8 cellular contexts compared by ENCODE assay signal in the genomic region with DNA sequence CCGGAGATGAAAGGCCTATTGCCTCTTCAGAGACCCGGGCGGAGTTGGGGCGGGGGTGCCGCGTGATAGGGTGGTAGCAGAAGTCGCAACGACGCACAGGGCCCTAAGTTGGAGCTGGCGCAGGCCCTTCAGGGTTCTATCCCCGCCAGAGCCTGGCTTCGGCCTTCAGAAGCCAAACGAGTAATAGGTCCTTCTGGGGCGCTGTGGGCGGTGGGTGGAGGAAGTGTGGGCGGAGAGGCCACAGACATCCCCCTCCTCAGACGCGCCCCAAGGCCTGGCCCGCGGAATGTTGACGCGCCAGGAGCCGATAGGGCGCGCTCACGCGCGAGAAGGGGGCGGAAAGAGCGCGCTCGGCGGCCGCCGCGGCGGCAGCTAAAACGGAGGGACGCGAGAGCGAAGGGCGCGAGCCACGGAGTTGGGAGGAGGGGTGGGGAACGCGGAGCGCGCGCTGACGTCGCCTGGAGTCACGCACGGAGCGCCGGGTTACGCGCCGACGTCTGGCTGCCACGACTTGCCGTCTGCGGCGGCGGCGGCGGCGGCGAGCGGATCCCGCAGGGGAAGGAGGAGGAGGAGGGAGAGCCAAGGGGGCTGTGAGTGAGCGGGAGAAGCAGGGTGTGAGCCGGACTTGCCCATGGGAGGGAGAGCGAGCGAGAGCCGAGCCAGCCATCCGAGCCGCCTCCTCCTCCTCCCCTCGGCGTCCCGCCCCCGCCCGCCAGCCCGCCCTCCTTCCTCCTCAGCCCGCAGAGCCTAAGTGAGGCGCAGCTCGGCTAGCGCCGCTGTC. TPM values are rescaled to one million over a fixed set of nuclear protein-coding genes. Genes with fewer than 3 reads are reported as not detected.
DNase-seq lines count a peak whose midpoint lies in the region; ATAC-seq and TF ChIP-seq lines count a peak whose summit lies in the region.

No MANE protein-coding gene starts in this region.

- DNase-seq in DMS53 treated with DMSO at 0.1 percent for 48 hours (lab: John Stamatoyannopoulos, UW; ENCODE audit: unreplicated experiment) (peak; percentile 85), esophagus squamous epithelium (lab: John Stamatoyannopoulos, UW) (peak; percentile 75), naive B cell (peak; percentile 93)
- DNase-seq in activated T-cell treated with anti-CD3 and anti-CD28 coated beads, Interleukin-2, amount 50 U/mL, for 72 hours, result peak; percentile 94 to 95
- DNase-seq in stimulated activated effector memory CD8-positive, alpha-beta T cell treated with anti-CD3 and anti-CD28 coated beads, Interleukin-12 subunit alpha, Interleukin-12 subunit beta, amount 100 ng/mL, for 72 hours (ENCODE audit: low spot score in 2 of 2), result peak; percentile 82 to 95

- peak overlapping the region; percentile 63 to 76 (median 70) for H3K4me3 ChIP-seq in esophagus squamous epithelium

- peak in 3 of 4 donors; percentile 19 to 87 (median 61) for TF ChIP-seq POLR2A in esophagus squamous epithelium (IDR thresholded peaks at IDR 0.05)

- ATAC-seq in GM21529 (IDR thresholded peaks at IDR 0.05; ENCODE audit: unreplicated experiment), result peak; percentile 85
- ATAC-seq in activated T-cell treated with anti-CD3 and anti-CD28 coated beads, Interleukin-2, amount 50 U/mL, for 72 hours (replicated peaks in 1 of 2), result peak; percentile 91
- peak; percentile 83 to 84 for ATAC-seq in naive B cell (ENCODE audit: low read depth in 2 of 2)
- ATAC-seq in stimulated activated effector memory CD8-positive, alpha-beta T cell treated with anti-CD3 and anti-CD28 coated beads, Interleukin-12 subunit alpha, Interleukin-12 subunit beta, amount 100 ng/mL, for 72 hours, result peak; percentile 95

- H3K4me1 ChIP-seq in esophagus squamous epithelium, result peaks cover 21 to 56% (median 28%) of the 10 kb centered on the region in 3 donors

- 0 to 1% methylated on average over 9 to 30 of the region's 88 CpGs for WGBS in esophagus squamous epithelium, 2 donors

- H3K9me3 ChIP-seq in esophagus squamous epithelium, result no peaks in the 10 kb centered on the region

- peak in 4 of 6 experiments; percentile 21 to 44 (median 35) for TF ChIP-seq CTCF in esophagus squamous epithelium (IDR thresholded peaks at IDR 0.05)

- no peaks in the 10 kb centered on the region for H3K27me3 ChIP-seq in esophagus squamous epithelium

- peak overlapping the region; percentile 96 to 98 (median 97) for H3K27ac ChIP-seq in esophagus squamous epithelium

- no peaks in the 10 kb centered on the region for H3K36me3 ChIP-seq in esophagus squamous epithelium

- H3K36me3 Mint-ChIP-seq in IgD-negative memory B cell (no peaks in the 10 kb centered on the region), naive B cell (peaks cover 0 to 3% of the 10 kb centered on the region in 2 donors)
- H3K36me3 Mint-ChIP-seq in activated T-cell treated with anti-CD3 and anti-CD28 coated beads, Interleukin-2, amount 50 U/mL, for 72 hours (ENCODE audit: insufficient read depth in 2 of 2), result no peaks in the 10 kb centered on the region
- H3K36me3 Mint-ChIP-seq in stimulated activated effector memory CD8-positive, alpha-beta T cell treated with anti-CD3 and anti-CD28 coated beads, Interleukin-12 subunit alpha, Interleukin-12 subunit beta, amount 100 ng/mL, for 72 hours, result peaks cover 10% of the 10 kb centered on the region

- H3K9me3 Mint-ChIP-seq in IgD-negative memory B cell, result no peaks in the 10 kb centered on the region
- H3K9me3 Mint-ChIP-seq in activated T-cell treated with anti-CD3 and anti-CD28 coated beads, Interleukin-2, amount 50 U/mL, for 72 hours, result no peaks in the 10 kb centered on the region
- H3K9me3 Mint-ChIP-seq in naive B cell, result peaks cover 0 to 3% (median 0%) of the 10 kb centered on the region in 7 donors
- no peaks in the 10 kb centered on the region for H3K9me3 Mint-ChIP-seq in stimulated activated effector memory CD8-positive, alpha-beta T cell treated with anti-CD3 and anti-CD28 coated beads, Interleukin-12 subunit alpha, Interleukin-12 subunit beta, amount 100 ng/mL, for 72 hours

- H3K4me1 Mint-ChIP-seq in IgD-negative memory B cell (peaks cover 25 to 42% (median 31%) of the 10 kb centered on the region in 3 donors), naive B cell (peaks cover 28 to 43% (median 34%) of the 10 kb centered on the region in 3 donors)
- H3K4me1 Mint-ChIP-seq in activated T-cell treated with anti-CD3 and anti-CD28 coated beads, Interleukin-2, amount 50 U/mL, for 72 hours (ENCODE audit: low read depth), result peaks cover 45% of the 10 kb centered on the region
- peaks cover 42% of the 10 kb centered on the region for H3K4me1 Mint-ChIP-seq in stimulated activated effector memory CD8-positive, alpha-beta T cell treated with anti-CD3 and anti-CD28 coated beads, Interleukin-12 subunit alpha, Interleukin-12 subunit beta, amount 100 ng/mL, for 72 hours

- peak overlapping the region; percentile 93 to 99 (median 96) for H3K4me3 Mint-ChIP-seq in IgD-negative memory B cell
- H3K4me3 Mint-ChIP-seq in activated T-cell treated with anti-CD3 and anti-CD28 coated beads, Interleukin-2, amount 50 U/mL, for 72 hours, result peak overlapping the region; percentile 94 to 97
- peak overlapping the region; percentile 92 to 97 (median 95) for H3K4me3 Mint-ChIP-seq in naive B cell
- H3K4me3 Mint-ChIP-seq in stimulated activated effector memory CD8-positive, alpha-beta T cell treated with anti-CD3 and anti-CD28 coated beads, Interleukin-12 subunit alpha, Interleukin-12 subunit beta, amount 100 ng/mL, for 72 hours, result peak overlapping the region; percentile 89

- H3K27me3 Mint-ChIP-seq in IgD-negative memory B cell (peaks cover 11% of the 10 kb centered on the region), naive B cell (peaks cover 10 to 19% (median 17%) of the 10 kb centered on the region in 3 donors)
- H3K27me3 Mint-ChIP-seq in activated T-cell treated with anti-CD3 and anti-CD28 coated beads, Interleukin-2, amount 50 U/mL, for 72 hours (ENCODE audit: low read depth), result peaks cover 6% of the 10 kb centered on the region

- H3K27ac Mint-ChIP-seq in IgD-negative memory B cell (peak overlapping the region; percentile 98), naive B cell (peak overlapping the region; percentile 97 to 99 (median 98))
- H3K27ac Mint-ChIP-seq in activated T-cell treated with anti-CD3 and anti-CD28 coated beads, Interleukin-2, amount 50 U/mL, for 72 hours, result peak overlapping the region; percentile 93
- H3K27ac Mint-ChIP-seq in stimulated activated effector memory CD8-positive, alpha-beta T cell treated with anti-CD3 and anti-CD28 coated beads, Interleukin-12 subunit alpha, Interleukin-12 subunit beta, amount 100 ng/mL, for 72 hours, result peak overlapping the region; percentile 92

- intact Hi-C loops in esophagus squamous epithelium (cut with DNase I), result no loop called here

TF ChIP-seq in PFSK-1, 5 proteins besides CTCF, POLR2A, EP300 and RAD21:
- TF ChIP-seq, protein P1, sequence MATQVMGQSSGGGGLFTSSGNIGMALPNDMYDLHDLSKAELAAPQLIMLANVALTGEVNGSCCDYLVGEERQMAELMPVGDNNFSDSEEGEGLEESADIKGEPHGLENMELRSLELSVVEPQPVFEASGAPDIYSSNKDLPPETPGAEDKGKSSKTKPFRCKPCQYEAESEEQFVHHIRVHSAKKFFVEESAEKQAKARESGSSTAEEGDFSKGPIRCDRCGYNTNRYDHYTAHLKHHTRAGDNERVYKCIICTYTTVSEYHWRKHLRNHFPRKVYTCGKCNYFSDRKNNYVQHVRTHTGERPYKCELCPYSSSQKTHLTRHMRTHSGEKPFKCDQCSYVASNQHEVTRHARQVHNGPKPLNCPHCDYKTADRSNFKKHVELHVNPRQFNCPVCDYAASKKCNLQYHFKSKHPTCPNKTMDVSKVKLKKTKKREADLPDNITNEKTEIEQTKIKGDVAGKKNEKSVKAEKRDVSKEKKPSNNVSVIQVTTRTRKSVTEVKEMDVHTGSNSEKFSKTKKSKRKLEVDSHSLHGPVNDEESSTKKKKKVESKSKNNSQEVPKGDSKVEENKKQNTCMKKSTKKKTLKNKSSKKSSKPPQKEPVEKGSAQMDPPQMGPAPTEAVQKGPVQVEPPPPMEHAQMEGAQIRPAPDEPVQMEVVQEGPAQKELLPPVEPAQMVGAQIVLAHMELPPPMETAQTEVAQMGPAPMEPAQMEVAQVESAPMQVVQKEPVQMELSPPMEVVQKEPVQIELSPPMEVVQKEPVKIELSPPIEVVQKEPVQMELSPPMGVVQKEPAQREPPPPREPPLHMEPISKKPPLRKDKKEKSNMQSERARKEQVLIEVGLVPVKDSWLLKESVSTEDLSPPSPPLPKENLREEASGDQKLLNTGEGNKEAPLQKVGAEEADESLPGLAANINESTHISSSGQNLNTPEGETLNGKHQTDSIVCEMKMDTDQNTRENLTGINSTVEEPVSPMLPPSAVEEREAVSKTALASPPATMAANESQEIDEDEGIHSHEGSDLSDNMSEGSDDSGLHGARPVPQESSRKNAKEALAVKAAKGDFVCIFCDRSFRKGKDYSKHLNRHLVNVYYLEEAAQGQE (IDR thresholded peaks at IDR 0.05; ENCODE audit: insufficient read depth in 1 of 2, low read depth in 2 of 2, low read length in 2 of 2), result peak; percentile 51 to 71; a peak in 3 of 4 replicates
- TF ChIP-seq FOXP2 (optimal IDR thresholded peaks at IDR 0.05; ENCODE audit: borderline replicate concordance, extremely low read depth, extremely low read length, insufficient read depth) (no peak), POLR2AphosphoS5 (IDR thresholded peaks at IDR 0.05; ENCODE audit: low read depth, low read length) (peak; percentile 92)

RNA-seq across cellular contexts. Expression of a gene that starts 6.4 kb away (rescaled TPM):
- polyA plus RNA-seq in IgD-negative memory B cell (3.3 TPM), naive B cell (ENCODE audit: low read depth in 6 of 6) (1 to 10 TPM; 1.3 to 3.3 (median 2.5) TPM)
- polyA plus RNA-seq in PFSK-1 (2012; ENCODE audit: insufficient read length, low read depth), result 94.7 TPM
- total RNA-seq in activated T-cell treated with anti-CD3 and anti-CD28 coated beads, Interleukin-2, amount 50 U/mL, for 72 hours, result 10 to 100 TPM; 11.9 to 14.2 TPM
- 10 to 100 TPM in 2 of 4 donors, 1 to 10 TPM in 2; 8.2 to 18.9 (median 10.6) TPM for total RNA-seq in esophagus squamous epithelium

RNA-seq across cellular contexts. Expression of a gene that starts 18.2 kb away (rescaled TPM):
- polyA plus RNA-seq in IgD-negative memory B cell (0.36 TPM), naive B cell (ENCODE audit: low read depth in 6 of 6) (under 1 TPM in 5 of 6 donors, not detected in 1; 0.09 to 0.46 (median 0.18) TPM)
- polyA plus RNA-seq in PFSK-1 (2012; ENCODE audit: insufficient read length, low read depth), result 1.2 TPM
- total RNA-seq in activated T-cell treated with anti-CD3 and anti-CD28 coated beads, Interleukin-2, amount 50 U/mL, for 72 hours, result 1 to 10 TPM; 5.5 to 6.5 TPM
- total RNA-seq in esophagus squamous epithelium, result 10 to 100 TPM in 1 of 4 donors, 1 to 10 TPM in 3; 2.9 to 12.4 (median 6.5) TPM

Comparison
In these comparisons a context has a peak if more than half of its experiments do, and no peak if none do; other contexts are left out.
1. Peak in every context shown above with its lines: DNase-seq, ATAC-seq, H3K4me3 ChIP-seq and H3K27ac ChIP-seq.